8 cellular contexts compared by ENCODE assay signal in the genomic region with DNA sequence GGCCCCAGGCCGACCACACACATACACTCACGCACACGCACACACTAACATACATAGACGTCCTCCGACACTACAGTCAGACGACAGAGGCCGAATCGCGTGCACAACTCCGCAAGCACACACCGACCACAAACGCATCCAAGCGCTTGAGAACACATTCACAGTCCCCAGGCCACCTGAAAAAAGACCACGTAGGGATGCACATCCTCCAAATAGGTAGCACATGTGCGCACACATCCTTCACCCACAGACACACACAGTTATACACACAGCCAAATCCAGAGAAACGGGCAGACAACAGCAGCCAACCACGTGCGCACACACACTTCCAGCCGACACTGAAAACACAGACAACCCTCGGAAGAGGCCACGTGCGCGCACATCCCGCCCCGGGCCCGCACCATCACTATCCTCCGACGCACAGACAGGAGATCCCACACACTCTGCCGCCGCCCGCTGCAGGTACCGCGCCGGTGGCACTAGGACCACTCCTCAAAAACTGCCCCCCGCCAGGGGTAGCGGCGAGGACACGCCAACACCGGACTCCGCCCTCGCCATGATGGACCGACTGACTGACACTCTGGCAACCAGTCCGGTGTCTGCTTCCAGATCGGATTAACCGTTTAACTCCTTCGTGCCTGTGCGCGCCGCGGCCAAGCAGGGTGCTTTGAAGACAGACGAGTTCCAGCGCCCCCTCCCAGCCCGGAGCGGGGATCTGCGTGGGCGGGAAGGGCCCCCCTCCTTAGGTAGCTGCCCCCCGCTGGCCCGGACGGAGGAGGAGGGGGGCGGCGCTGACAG. TPM values are rescaled to one million over a fixed set of nuclear protein-coding genes. Genes with fewer than 3 reads are reported as not detected.
DNase-seq lines count a peak whose midpoint lies in the region; ATAC-seq and TF ChIP-seq lines count a peak whose summit lies in the region.

No MANE protein-coding gene starts in this region.

- H3K27me3 Mint-ChIP-seq in chondrocyte (ENCODE audit: low read depth) (peaks cover 29% of the 10 kb centered on the region), nephron progenitor cell (ENCODE audit: low read depth, poor library complexity) (peaks cover 92% of the 10 kb centered on the region)

- H3K4me3 Mint-ChIP-seq in chondrocyte (ENCODE audit: unreplicated experiment) = peak overlapping the region; percentile 79
- peak overlapping the region; percentile 89 for H3K4me3 Mint-ChIP-seq in nephron progenitor cell

- peak; percentile 92 for DNase-seq in Daoy (ENCODE audit: low read depth)
- DNase-seq in KBM-7 = peak; percentile 93
- DNase-seq in SW 1271 (lab: John Stamatoyannopoulos, UW) = peak; percentile 65 to 87
- DNase-seq in chondrocyte (ENCODE audit: low spot score) = no peak
- DNase-seq in nephron progenitor cell = peak; percentile 60
- no peak for DNase-seq in omental fat pad (ENCODE audit: low spot score)
- no peak for DNase-seq in DMS153 treated with DMSO at 0.1 percent for 48 hours (lab: John Stamatoyannopoulos, UW; ENCODE audit: unreplicated experiment)

- H3K4me1 Mint-ChIP-seq in chondrocyte (ENCODE audit: low read depth) = peaks cover 37% of the 10 kb centered on the region
- H3K4me1 Mint-ChIP-seq in nephron progenitor cell = peaks cover 45% of the 10 kb centered on the region

- ATAC-seq in omental fat pad (ENCODE audit: low FRiP score) (no peak), GM21390 (IDR thresholded peaks at IDR 0.05; ENCODE audit: unreplicated experiment) (no peak)

- H3K9me3 Mint-ChIP-seq in chondrocyte (ENCODE audit: low read depth) (no peaks in the 10 kb centered on the region), nephron progenitor cell (peaks cover 11% of the 10 kb centered on the region)

- no peak for TF ChIP-seq CTCF in chondrocyte (IDR thresholded peaks at IDR 0.05)
- TF ChIP-seq CTCF in nephron progenitor cell (IDR thresholded peaks at IDR 0.05) = no peak
- no peak for TF ChIP-seq CTCF in omental fat pad (IDR thresholded peaks at IDR 0.05)

- in situ Hi-C loops in KBM-7 (cut with MboI; ENCODE audit: low pct_unique_long_range_greater_than_20kb, low sequenced_read_pairs) = no loop called here

- H3K36me3 Mint-ChIP-seq in chondrocyte (ENCODE audit: low read depth) (no peaks in the 10 kb centered on the region), nephron progenitor cell (ENCODE audit: low read depth) (no peaks in the 10 kb centered on the region)

- H3K27ac Mint-ChIP-seq in chondrocyte (ENCODE audit: unreplicated experiment) = peak overlapping the region; percentile 60
- no peak overlapping the region for H3K27ac Mint-ChIP-seq in nephron progenitor cell

RNA-seq across cellular contexts. Expression of a gene that starts 0.5 kb away (rescaled TPM):
- 0.69 and 2.3 TPM in 2 replicates for total RNA-seq in Daoy (2014; rRNA removed; shearing (Covaris generic))
- 16.8 to 18.9 TPM (median 18.8 TPM) in 3 replicates for total RNA-seq in chondrocyte
- 10 to 100 TPM in 3 of 4 donors, 1 to 10 TPM in 1; 9.8 to 30.3 (median 16.2) TPM for total RNA-seq in omental fat pad

RNA-seq across cellular contexts. Expression of a gene that starts 16.5 kb away (rescaled TPM):
- total RNA-seq in Daoy (2014; rRNA removed; shearing (Covaris generic)) = 361 and 401 TPM in 2 replicates
- total RNA-seq in chondrocyte = 137 to 159 TPM (median 141 TPM) in 3 replicates
- total RNA-seq in omental fat pad = 100 to 1,000 TPM; 146 to 308 (median 195) TPM

RNA-seq across cellular contexts. Expression of a gene that starts 39.5 kb away (rescaled TPM):
- 39.2 and 46.6 TPM in 2 replicates for total RNA-seq in Daoy (2014; rRNA removed; shearing (Covaris generic))
- total RNA-seq in chondrocyte (94.4 to 132 TPM (median 104 TPM) in 3 replicates), omental fat pad (100 to 1,000 TPM in 1 of 4 donors, 10 to 100 TPM in 3; 60.2 to 137 (median 76.9) TPM)

Comparison
In these comparisons a context has a peak if more than half of its experiments do, and no peak if none do; other contexts are left out.
1. DNase-seq: peak in Daoy (single experiment), KBM-7 (single experiment), SW 1271 (2 of 2) and nephron progenitor cell (single experiment); none in chondrocyte (single experiment), omental fat pad (single experiment) and DMS153 treated with DMSO at 0.1 percent for 48 hours (single experiment).